In the genomic region with DNA sequence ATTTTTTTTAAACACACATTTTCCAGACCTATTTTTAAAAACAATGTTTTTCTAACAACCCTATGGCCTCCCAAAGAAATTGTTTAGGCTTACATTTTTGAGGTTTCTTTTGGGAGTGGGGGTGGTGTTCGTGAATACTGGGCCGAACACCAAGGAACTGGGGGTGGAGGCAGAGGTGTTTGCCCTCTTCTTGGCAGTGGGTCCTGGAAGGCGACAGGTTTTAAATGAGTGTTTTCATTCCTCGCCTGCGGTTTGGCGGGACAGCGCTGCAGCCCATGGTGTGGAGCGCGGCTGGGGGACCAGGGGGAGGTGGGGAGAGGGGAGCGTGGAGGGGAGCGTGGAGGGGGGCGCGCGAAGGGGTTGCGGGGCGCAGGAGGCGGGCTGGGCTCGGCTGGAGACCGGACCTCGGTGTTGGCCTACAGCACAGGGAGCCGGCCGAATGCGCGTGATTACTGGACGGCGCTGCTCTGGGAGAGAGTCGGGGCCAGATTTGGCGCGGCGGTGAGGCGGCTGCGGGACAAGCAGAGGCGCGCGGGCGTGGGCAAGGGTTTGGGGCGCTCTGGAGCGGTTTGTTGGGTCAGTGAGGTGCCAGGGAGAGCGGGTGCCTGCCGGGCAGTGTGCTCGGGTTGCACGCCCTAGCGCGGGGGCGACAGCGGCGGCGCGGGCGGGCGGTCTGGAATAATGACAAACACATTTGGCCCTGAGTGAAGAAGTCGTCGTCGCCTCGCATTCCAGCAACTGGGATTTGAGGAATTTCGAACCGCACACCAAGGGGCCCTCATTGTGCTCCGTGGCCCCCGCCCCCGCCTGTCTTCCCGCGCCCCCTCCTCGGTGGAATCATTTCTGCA, we compare ENCODE assay signal across 9 cellular contexts. TPM values are rescaled to one million over a fixed set of nuclear protein-coding genes. Genes with fewer than 3 reads are reported as not detected.
DNase-seq lines count a peak whose midpoint lies in the region; ATAC-seq and TF ChIP-seq lines count a peak whose summit lies in the region.
"Had no signal": no experiment of that assay in that cellular context is flagged by ENCODE, and none has a peak within 500 bp of the region (broad histone marks: within the 10 kb centered on the region; RNA-seq: fewer than 3 reads in every experiment).

No MANE protein-coding gene starts in this region.

- H3K4me3 Mint-ChIP-seq in Caco-2 (ENCODE audit: unreplicated experiment): peak overlapping the region; percentile 87
- H3K4me3 Mint-ChIP-seq in osteocyte (ENCODE audit: unreplicated experiment): peak overlapping the region; percentile 84

- H3K27ac Mint-ChIP-seq in Caco-2 (ENCODE audit: unreplicated experiment) (peak overlapping the region; percentile 79), osteocyte (ENCODE audit: unreplicated experiment) (peak overlapping the region; percentile 87)

- H3K27me3 ChIP-seq in Caco-2 (replicated peaks; ENCODE audit: control insufficient read depth, insufficient read depth, low read length): no peaks in the 10 kb centered on the region

- no peaks in the 10 kb centered on the region for H3K36me3 ChIP-seq in Caco-2 (ENCODE audit: control insufficient read depth, insufficient read depth, low read length)

- H3K4me3 ChIP-seq in Caco-2 (ENCODE audit: low read depth, low read length): peak overlapping the region; percentile 64
- H3K4me3 ChIP-seq in fibroblast of villous mesenchyme (ENCODE audit: low read depth, low read length): peak overlapping the region; percentile 79

- CTCF ChIA-PET in Caco-2 (lab: Charles Lee): interaction anchor here (0.8 to 1.3 kb wide), 2 partner anchors 12 to 916 kb away, joined by 3 read pairs; no protein-coding TSS in a partner anchor

- H3K9me3 Mint-ChIP-seq in Caco-2 (ENCODE audit: unreplicated experiment) (no peaks in the 10 kb centered on the region), osteocyte (ENCODE audit: unreplicated experiment) (no peaks in the 10 kb centered on the region)

- no peak for TF ChIP-seq CTCF in Caco-2 (IDR thresholded peaks at IDR 0.05; ENCODE audit: insufficient read depth in 1 of 2, low read depth in 1 of 2, low read length in 1 of 2, severe bottlenecking in 1 of 2, unreplicated experiment in 1 of 2)
- no peak for TF ChIP-seq CTCF in fibroblast of villous mesenchyme (IDR thresholded peaks at IDR 0.05; ENCODE audit: insufficient read depth, low read depth, low read length)
- no peak for TF ChIP-seq CTCF in osteocyte (IDR thresholded peaks at IDR 0.05)

- DNase-seq in Caco-2: no peak
- peak; percentile 22 for DNase-seq in NCI-H69 (lab: John Stamatoyannopoulos, UW)
- peak; percentile 72 for DNase-seq in fibroblast of villous mesenchyme (ENCODE audit: low read depth)
- DNase-seq in osteocyte (ENCODE audit: extremely low spot score, unreplicated experiment): no peak
- no peak for DNase-seq in NCI-H1930 (lab: John Stamatoyannopoulos, UW)
- DNase-seq in NCI-H2171 treated with DMSO at 0.1 percent for 48 hours (lab: John Stamatoyannopoulos, UW): no peak
- DNase-seq in HT-29 (ENCODE audit: low spot score): no peak
- DNase-seq: RPMI8226 had no signal

- H3K4me1 ChIP-seq in Caco-2: peaks cover 15% of the 10 kb centered on the region

- peaks cover 3% of the 10 kb centered on the region for H3K4me1 Mint-ChIP-seq in Caco-2 (ENCODE audit: low read depth, unreplicated experiment)
- peaks cover 49% of the 10 kb centered on the region for H3K4me1 Mint-ChIP-seq in osteocyte (ENCODE audit: unreplicated experiment)

- POLR2A ChIA-PET in Caco-2 (lab: Charles Lee): interaction anchor here (0.7 kb wide), 1 partner anchor 47 kb away, joined by 3 read pairs; no protein-coding TSS in a partner anchor

- intact Hi-C loops in Caco-2 (cut with micrococcal nuclease; ENCODE audit: unreplicated experiment): loop anchor here (2.0 to 5.0 kb wide), 5 partner anchors 15 to 1998 kb away; a partner anchor contains a TSS

- H3K36me3 Mint-ChIP-seq in Caco-2 (ENCODE audit: insufficient read depth, unreplicated experiment): peaks cover 75% of the 10 kb centered on the region
- H3K36me3 Mint-ChIP-seq in osteocyte (ENCODE audit: unreplicated experiment): peaks cover 7% of the 10 kb centered on the region

- BruUV-seq in Caco-2 (replicated peaks; lab: Mats Ljungman, UMichigan): no TSS peak

- no peaks in the 10 kb centered on the region for H3K27me3 Mint-ChIP-seq in Caco-2 (ENCODE audit: insufficient read depth, unreplicated experiment)
- H3K27me3 Mint-ChIP-seq in osteocyte (ENCODE audit: unreplicated experiment): no peaks in the 10 kb centered on the region

- H3K9me3 ChIP-seq in Caco-2: no peaks in the 10 kb centered on the region

- no peak for ATAC-seq in HG02678 (IDR thresholded peaks at IDR 0.05; ENCODE audit: unreplicated experiment)

RNA-seq across cellular contexts. Expression of a gene that starts 0.8 kb away (rescaled TPM):
- total RNA-seq in Caco-2 (2022): 97.4 and 122 TPM in 2 replicates
- total RNA-seq in fibroblast of villous mesenchyme: 208 and 295 TPM in 2 replicates
- total RNA-seq in osteocyte: 214 and 232 TPM in 2 replicates
- not detected in 2 replicates for total RNA-seq in HT-29 (2014; rRNA removed; shearing (Covaris generic))

Comparison
In these comparisons a context has a peak if more than half of its experiments do, and no peak if none do; other contexts are left out.
1. DNase-seq: peak in NCI-H69 (single experiment) and fibroblast of villous mesenchyme (single experiment); none in Caco-2 (0 of 2), osteocyte (single experiment), NCI-H1930 (0 of 2), NCI-H2171 treated with DMSO at 0.1 percent for 48 hours (single experiment) and HT-29 (single experiment).
2. RNA of a gene that starts 0.8 kb away (total RNA-seq): 214 to 232 TPM in osteocyte, 208 to 295 TPM in fibroblast of villous mesenchyme and 97.4 to 122 TPM in Caco-2; not detected in HT-29; every median in the first group is over 10 times any median in the second.